1 cellular context compared by ENCODE assay signal in genomic region chr20:51484141-51484815, GRCh38.
TF ChIP-seq lines count a peak whose summit lies in the region.

No MANE protein-coding gene starts in this region.

TF ChIP-seq in HepG2, 621 proteins besides CTCF, POLR2A, EP300 and RAD21 (continued from another document):
- TF ChIP-seq ZNF687 (CRISPR knock-in tag; IDR thresholded peaks at IDR 0.05): peak; percentile 19; the same call in 1 of the 2 replicates
- 0 out of 2 replicates have a peak, but pooled peaks have one; percentile 31 for TF ChIP-seq ZNF572 (CRISPR knock-in tag; IDR thresholded peaks at IDR 0.05)
